Comparison of ENCODE assay signal across 19 cellular contexts in the genomic region with DNA sequence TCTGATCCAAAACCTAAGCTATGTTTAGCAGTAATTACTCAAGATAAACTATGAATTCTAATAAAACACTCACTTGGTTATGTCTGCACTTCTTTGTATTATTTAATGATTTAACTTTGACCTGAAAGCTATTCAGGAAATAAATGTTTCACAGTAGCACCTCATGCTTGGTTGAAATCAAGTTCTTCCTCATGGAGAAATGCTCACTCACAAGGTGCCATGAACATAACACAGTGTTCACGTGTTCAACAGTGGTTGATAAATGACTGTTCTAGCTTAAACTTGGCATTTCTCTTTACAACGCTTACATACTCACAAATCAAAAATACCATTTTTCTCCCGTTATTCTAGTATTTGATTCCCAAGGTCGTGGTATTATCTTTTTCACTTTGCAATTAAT. TPM values are rescaled to one million over a fixed set of nuclear protein-coding genes. Genes with fewer than 3 reads are reported as not detected.
DNase-seq lines count a peak whose midpoint lies in the region; ATAC-seq, FAIRE-seq and TF ChIP-seq lines count a peak whose summit lies in the region.
"Had no signal": no experiment of that assay in that cellular context is flagged by ENCODE, and none has a peak within 500 bp of the region (broad histone marks: within the 10 kb centered on the region; RNA-seq: fewer than 3 reads in every experiment).

No MANE protein-coding gene starts in this region.

- H3K4ac ChIP-seq in H9 (ENCODE audit: low read depth, low read length) = no peak overlapping the region

- H3K4me1 Mint-ChIP-seq in H9 = peaks cover 49 to 52% of the 10 kb centered on the region in 2 experiments

- no peak overlapping the region for H2BK20ac ChIP-seq in H9 (ENCODE audit: low read depth, low read length, poor library complexity, severe bottlenecking)

- H3K27me3 ChIP-seq in H9 (ENCODE audit: insufficient read depth, low read length) = no peaks in the 10 kb centered on the region
- no peaks in the 10 kb centered on the region for H3K27me3 ChIP-seq in body of pancreas
- no peaks in the 10 kb centered on the region for H3K27me3 ChIP-seq in muscle layer of duodenum (ENCODE audit: low read depth, low read length)

- no peak overlapping the region for H3K23ac ChIP-seq in H9 (ENCODE audit: insufficient read length, low read depth, low read length)

- H4K91ac ChIP-seq in H9 (ENCODE audit: insufficient read length, low read depth, low read length) = no peak overlapping the region

- POLR2A ChIA-PET in A549 (lab: Yijun Ruan, JAX) = no interaction called here

- TF ChIP-seq CTCF in A549 (IDR thresholded peaks at IDR 0.05) (no peak), H9 (conservative IDR thresholded peaks at IDR 0.05) (no peak), body of pancreas (IDR thresholded peaks at IDR 0.05) (no peak)

- no peak overlapping the region for H2BK5ac ChIP-seq in H9 (ENCODE audit: insufficient read length, low read length)

- peak overlapping the region; percentile 70; the same call in 2 of the 3 replicates for H3K4me2 ChIP-seq in A549
- no peak overlapping the region for H3K4me2 ChIP-seq in H9 (ENCODE audit: insufficient read depth, insufficient read length, low read length)

- no peak overlapping the region for H3K18ac ChIP-seq in H9 (ENCODE audit: insufficient read length, low read depth, low read length)

- H3K4me1 ChIP-seq in A549 (peaks cover 96% of the 10 kb centered on the region), H9 (ENCODE audit: insufficient read depth, low read length) (peaks cover 15% of the 10 kb centered on the region; the same call in 1 of the 2 replicates), body of pancreas (peaks cover 29% of the 10 kb centered on the region), muscle layer of duodenum (ENCODE audit: control insufficient read depth in 1 of 2, insufficient read depth in 2 of 2, low read length in 2 of 2) (peaks cover 0 to 10% of the 10 kb centered on the region in 2 donors)

- no peak for TF ChIP-seq POLR2A in A549 (IDR thresholded peaks at IDR 0.05; ENCODE audit: low read length)
- TF ChIP-seq POLR2A in body of pancreas (IDR thresholded peaks at IDR 0.05) = no peak

- ATAC-seq in A549 (no peak), body of pancreas (peak; percentile 55)

- no peak overlapping the region for H3T11ph ChIP-seq in H9 (ENCODE audit: low read length)

- H2BK15ac ChIP-seq in H9 (ENCODE audit: low read depth, low read length) = no peak overlapping the region

- no peak for DNase-seq in A549 (ENCODE audit: low read depth in 1 of 2, low spot score in 1 of 2)
- DNase-seq in H9 = no peak
- no peak for DNase-seq in body of pancreas
- DNase-seq in SK-N-DZ (ENCODE audit: low spot score) = no peak
- no peak for DNase-seq in NCI-H345 (lab: John Stamatoyannopoulos, UW)
- DNase-seq in glomerular visceral epithelial cell (ENCODE audit: extremely low spot score) = no peak
- DNase-seq in posterior cingulate gyrus = no peak
- DNase-seq: C1 segment of cervical spinal cord; GF-D8; KBM-7; MV-4-11; NCI-H1417; NCI-H187 treated with DMSO at 0.1 percent for 48 hours; NCI-H69; NK-92 treated with Interleukin-12 subunit alpha and Interleukin-12 subunit beta, amount 100 ng/mL, for 24 hours had no signal

- no peaks in the 10 kb centered on the region for H3K27me3 Mint-ChIP-seq in H9 (ENCODE audit: low read depth)

- no peak overlapping the region for H3K14ac ChIP-seq in H9 (ENCODE audit: insufficient read depth, low read length)

- no peaks in the 10 kb centered on the region for H3K9me3 Mint-ChIP-seq in H9

- no peaks in the 10 kb centered on the region for H3K79me1 ChIP-seq in H9 (ENCODE audit: insufficient read depth, low read depth, low read length, poor library complexity, severe bottlenecking)

- H3K23me2 ChIP-seq in H9 (ENCODE audit: insufficient read length, low read depth, low read length, poor library complexity, severe bottlenecking) = no peaks in the 10 kb centered on the region

- no peak overlapping the region for H2AK5ac ChIP-seq in H9 (ENCODE audit: insufficient read length, low read length)

- H3K56ac ChIP-seq in H9 (ENCODE audit: insufficient read length, low read depth, low read length) = no peak overlapping the region

- no peak overlapping the region for H3K4me3 Mint-ChIP-seq in H9

- no peak for TF ChIP-seq RAD21 in A549 (conservative IDR thresholded peaks at IDR 0.05 in 1 of 2, IDR thresholded peaks at IDR 0.05 in 1 of 2)

- peaks cover 61 to 69% (median 63%) of the 10 kb centered on the region in 3 experiments for H3K36me3 Mint-ChIP-seq in H9 (ENCODE audit: insufficient read depth in 1 of 3, low read depth in 3 of 3)

- H4K8ac ChIP-seq in H9 (replicated peaks; ENCODE audit: insufficient read length, low read depth, low read length) = no peak overlapping the region

- no peaks in the 10 kb centered on the region; the same call in 1 of the 2 replicates for H3K79me2 ChIP-seq in H9 (ENCODE audit: insufficient read depth, low read length)

- H2AFZ ChIP-seq in H9 (ENCODE audit: low read length) = no peak overlapping the region

- no peak overlapping the region for H3K9ac ChIP-seq in H9 (ENCODE audit: extremely low read depth, insufficient read length, low read length)

- no peaks in the 10 kb centered on the region for H3K9me3 ChIP-seq in A549
- H3K9me3 ChIP-seq in H9 (ENCODE audit: control insufficient read depth, low read depth, low read length) = no peaks in the 10 kb centered on the region
- no peaks in the 10 kb centered on the region for H3K9me3 ChIP-seq in body of pancreas
- no peaks in the 10 kb centered on the region for H3K9me3 ChIP-seq in muscle layer of duodenum (ENCODE audit: control insufficient read depth in 1 of 2, low read length in 2 of 2)
- H3K9me3 ChIP-seq: HAP-1 had no signal

- no peak for TF ChIP-seq EP300 in A549 (IDR thresholded peaks at IDR 0.05)

- peak overlapping the region in 2 of 3 experiments; percentile 71 to 84; a peak in 3 of 7 replicates for H3K27ac Mint-ChIP-seq in H9

- CTCF ChIA-PET in A549 (lab: Yijun Ruan, JAX) = interaction anchor here (2.2 kb wide), 1 partner anchor 80 kb away, joined by 6 read pairs; no protein-coding TSS in a partner anchor

- H3K4me3 ChIP-seq in A549 (no peak overlapping the region), body of pancreas (no peak overlapping the region), muscle layer of duodenum (ENCODE audit: low read depth in 1 of 2, low read length in 2 of 2) (no peak overlapping the region)
- H3K4me3 ChIP-seq: HAP-1 had no signal

- no peak overlapping the region for H2BK12ac ChIP-seq in H9 (ENCODE audit: insufficient read length, low read depth, low read length)

- intact Hi-C loops in body of pancreas (cut with DNase I) (no loop called here), posterior cingulate gyrus (cut with DNase I) (no loop called here)

- H3K27ac ChIP-seq in A549 = peak overlapping the region; percentile 94 to 95
- no peak overlapping the region for H3K27ac ChIP-seq in H9 (ENCODE audit: insufficient read length, low read depth, low read length)
- H3K27ac ChIP-seq in body of pancreas = peak overlapping the region; percentile 30 to 76 (median 54)
- peak overlapping the region; percentile 46 for H3K27ac ChIP-seq in muscle layer of duodenum (ENCODE audit: low read length)

- WGBS in A549 (ENCODE audit: missing lambda C conversion rate) = 90% methylated on average over 4 of the region's 4 CpGs
- WGBS in H9 (ENCODE audit: extremely low coverage, insufficient read length, low lambda C conversion rate) = 100% methylated on average over 3 of the region's 4 CpGs
- WGBS in body of pancreas, 2 donors = 53 to 59% methylated on average over 4 of the region's 4 CpGs

- H2BK120ac ChIP-seq in H9 (ENCODE audit: low read depth, low read length, poor library complexity, severe bottlenecking) = no peak overlapping the region

- no peaks in the 10 kb centered on the region for H4K20me1 ChIP-seq in H9 (ENCODE audit: control insufficient read depth, insufficient read depth, insufficient read length)

- FAIRE-seq in A549 (lab: Jason Lieb, UNC) = no peak
- FAIRE-seq: A204.1, GM12892 had no signal

- H3K36me3 ChIP-seq in body of pancreas (replicated peaks in 1 of 2; ENCODE audit: insufficient read depth in 1 of 2, low read depth in 2 of 2) = peaks cover 0 to 2% of the 10 kb centered on the region in 2 donors
- peaks cover 27 to 37% of the 10 kb centered on the region in 2 donors for H3K36me3 ChIP-seq in muscle layer of duodenum (ENCODE audit: control insufficient read depth in 1 of 2, insufficient read depth in 2 of 2, low read length in 2 of 2)

- no peak overlapping the region for H4K5ac ChIP-seq in H9 (ENCODE audit: insufficient read length, low read depth, low read length)

TF ChIP-seq in A549, 52 proteins besides CTCF, POLR2A, EP300 and RAD21:
- TF ChIP-seq HOXB13 (CRISPR knock-in tag; IDR thresholded peaks at IDR 0.05; ENCODE audit: low read depth) = no peak
- TF ChIP-seq, protein P1, sequence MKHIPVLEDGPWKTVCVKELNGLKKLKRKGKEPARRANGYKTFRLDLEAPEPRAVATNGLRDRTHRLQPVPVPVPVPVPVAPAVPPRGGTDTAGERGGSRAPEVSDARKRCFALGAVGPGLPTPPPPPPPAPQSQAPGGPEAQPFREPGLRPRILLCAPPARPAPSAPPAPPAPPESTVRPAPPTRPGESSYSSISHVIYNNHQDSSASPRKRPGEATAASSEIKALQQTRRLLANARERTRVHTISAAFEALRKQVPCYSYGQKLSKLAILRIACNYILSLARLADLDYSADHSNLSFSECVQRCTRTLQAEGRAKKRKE (CRISPR knock-in tag; IDR thresholded peaks at IDR 0.05; ENCODE audit: low read depth) = no peak
- TF ChIP-seq JUN (IDR thresholded peaks at IDR 0.05) = no peak

RNA-seq across cellular contexts. Expression of a gene that starts 35.8 kb away (rescaled TPM):
- 62.2 and 94.8 TPM in 2 replicates for polyA plus RNA-seq in A549 (2011; rRNA removed)
- polyA plus RNA-seq in A549 (2012; cell fraction: cytosol; rRNA removed) = 31.3 and 35.5 TPM in 2 replicates
- 24.8 and 38.6 TPM in 2 replicates for polyA plus RNA-seq in A549 (2012; cell fraction: nucleus; rRNA removed)
- polyA plus RNA-seq in A549 (2017; fragmentation: RNase III; extraction: RNeasy Plus Mini Kit Qiagen cat#74134 plus additional on column Dnase treatment) = 71.2 to 81.2 TPM (median 78.0 TPM) in 3 replicates
- 42.9 and 56.2 TPM in 2 replicates for polyA minus RNA-seq in A549 (2011; rRNA and poly(A)+ RNA removed)
- total RNA-seq in H9 (2021) = 102 and 105 TPM in 2 replicates
- 100 to 1,000 TPM in 1 of 2 donors, 10 to 100 TPM in 1; 24.4 to 116 TPM for total RNA-seq in body of pancreas
- polyA plus RNA-seq in SK-N-DZ (2014; cell fraction: cytosol; rRNA removed) = 32.9 and 35.8 TPM in 2 replicates
- 25.3 and 37.0 TPM in 2 replicates for polyA plus RNA-seq in SK-N-DZ (2014; cell fraction: nucleus; rRNA removed)
